ENCODE assay signal across 10 cellular contexts in the genomic region with DNA sequence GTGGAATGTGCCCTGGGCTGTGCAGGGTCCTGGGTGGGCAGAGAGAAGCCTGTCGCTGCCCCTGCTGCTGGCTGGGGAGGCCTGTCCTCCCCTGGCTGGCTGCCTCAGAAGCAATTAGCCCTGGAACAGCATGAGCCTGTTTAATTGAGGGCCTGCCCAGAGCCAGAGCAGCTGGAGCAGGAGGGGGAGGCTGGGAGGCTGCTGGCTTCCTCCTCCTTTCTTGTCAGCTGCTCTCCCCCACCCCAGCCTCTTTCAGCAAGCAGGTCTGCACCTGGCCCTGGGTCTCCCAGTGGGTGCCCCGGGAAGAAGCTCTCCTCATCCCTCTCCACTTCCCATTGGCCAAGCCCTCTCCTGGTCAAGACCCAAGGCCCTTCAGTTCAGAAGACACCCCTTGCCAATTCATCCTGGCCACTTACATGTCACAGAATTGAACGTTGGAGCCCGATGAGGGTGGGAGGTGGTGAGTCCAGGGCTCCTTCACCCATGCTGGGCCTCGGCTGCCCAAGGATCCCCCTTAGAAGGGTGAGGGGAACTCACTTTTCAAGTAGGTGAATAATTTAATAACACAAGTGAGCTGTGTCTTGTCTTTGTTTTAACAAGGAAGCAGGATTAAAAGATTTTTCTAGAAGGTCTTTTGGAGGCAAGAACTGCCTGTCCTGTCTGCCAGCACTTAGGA. TPM values are rescaled to one million over a fixed set of nuclear protein-coding genes. Genes with fewer than 3 reads are reported as not detected.
DNase-seq lines count a peak whose midpoint lies in the region; ATAC-seq and TF ChIP-seq lines count a peak whose summit lies in the region.
"Had no signal": no experiment of that assay in that cellular context is flagged by ENCODE, and none has a peak within 500 bp of the region (broad histone marks: within the 10 kb centered on the region; RNA-seq: fewer than 3 reads in every experiment).

No MANE protein-coding gene starts in this region.

- H3K9me3 Mint-ChIP-seq in activated T-helper 17 cell treated with anti-CD3 and anti-CD28 coated beads, Interleukin-2, amount 50 U/mL, for 72 hours = no peaks in the 10 kb centered on the region
- H3K9me3 Mint-ChIP-seq in mesothelial cell of epicardium (no peaks in the 10 kb centered on the region), CD14-positive monocyte (peaks cover 0 to 2% (median 0%) of the 10 kb centered on the region in 7 donors)
- H3K9me3 Mint-ChIP-seq in effector memory CD8-positive, alpha-beta T cell = no peaks in the 10 kb centered on the region

- peaks cover 39% of the 10 kb centered on the region for H3K36me3 Mint-ChIP-seq in activated T-helper 17 cell treated with anti-CD3 and anti-CD28 coated beads, Interleukin-2, amount 50 U/mL, for 72 hours (ENCODE audit: low read depth)
- H3K36me3 Mint-ChIP-seq in mesothelial cell of epicardium = peaks cover 24% of the 10 kb centered on the region
- H3K36me3 Mint-ChIP-seq in effector memory CD8-positive, alpha-beta T cell (ENCODE audit: insufficient read depth) = peaks cover 48% of the 10 kb centered on the region
- peaks cover 43 to 48% of the 10 kb centered on the region in 2 donors for H3K36me3 Mint-ChIP-seq in CD14-positive monocyte

- TF ChIP-seq CTCF in mesothelial cell of epicardium (IDR thresholded peaks at IDR 0.05; ENCODE audit: unreplicated experiment) (no peak), CD14-positive monocyte (IDR thresholded peaks at IDR 0.05) (no peak)

- H3K27ac Mint-ChIP-seq in activated T-helper 17 cell treated with anti-CD3 and anti-CD28 coated beads, Interleukin-2, amount 50 U/mL, for 72 hours = peak overlapping the region; percentile 69
- H3K27ac Mint-ChIP-seq in mesothelial cell of epicardium = peak overlapping the region; percentile 47
- H3K27ac Mint-ChIP-seq in effector memory CD8-positive, alpha-beta T cell = peak overlapping the region in 1 of 2 donors; percentile 90
- peak overlapping the region in 3 of 7 donors; percentile 38 to 64 (median 46) for H3K27ac Mint-ChIP-seq in CD14-positive monocyte

- ATAC-seq in activated T-helper 17 cell treated with anti-CD3 and anti-CD28 coated beads, Interleukin-2, amount 50 U/mL, for 72 hours (replicated peaks) = no peak
- no peak for ATAC-seq in GM21737 (IDR thresholded peaks at IDR 0.05; ENCODE audit: unreplicated experiment)
- no peak for ATAC-seq in effector memory CD8-positive, alpha-beta T cell (replicated peaks)
- ATAC-seq in HG03039 (IDR thresholded peaks at IDR 0.05; ENCODE audit: unreplicated experiment) = no peak

- DNase-seq in COLO668 (lab: John Stamatoyannopoulos, UW; ENCODE audit: unreplicated experiment) (peak; percentile 33), NCI-H2029 treated with DMSO at 0.1 percent for 48 hours (lab: John Stamatoyannopoulos, UW) (peak; percentile 3), mesothelial cell of epicardium (ENCODE audit: low spot score in 2 of 2, unreplicated experiment in 2 of 2) (no peak), CD14-positive monocyte (ENCODE audit: low spot score) (no peak)
- no peak for DNase-seq in effector memory CD8-positive, alpha-beta T cell

- H3K27me3 Mint-ChIP-seq in activated T-helper 17 cell treated with anti-CD3 and anti-CD28 coated beads, Interleukin-2, amount 50 U/mL, for 72 hours = no peaks in the 10 kb centered on the region
- H3K27me3 Mint-ChIP-seq in mesothelial cell of epicardium (ENCODE audit: low read depth) (no peaks in the 10 kb centered on the region), CD14-positive monocyte (ENCODE audit: low read depth in 3 of 3) (peaks cover 0 to 6% (median 5%) of the 10 kb centered on the region in 3 donors)
- H3K27me3 Mint-ChIP-seq in effector memory CD8-positive, alpha-beta T cell = peaks cover 0 to 13% of the 10 kb centered on the region in 2 donors

- H3K4me1 Mint-ChIP-seq in activated T-helper 17 cell treated with anti-CD3 and anti-CD28 coated beads, Interleukin-2, amount 50 U/mL, for 72 hours = peaks cover 17% of the 10 kb centered on the region
- H3K4me1 Mint-ChIP-seq in mesothelial cell of epicardium = peaks cover 16% of the 10 kb centered on the region
- peaks cover 6 to 12% of the 10 kb centered on the region in 2 donors for H3K4me1 Mint-ChIP-seq in effector memory CD8-positive, alpha-beta T cell (ENCODE audit: low read depth in 2 of 2)
- H3K4me1 Mint-ChIP-seq in CD14-positive monocyte = peaks cover 21% of the 10 kb centered on the region

- H3K4me3 Mint-ChIP-seq in activated T-helper 17 cell treated with anti-CD3 and anti-CD28 coated beads, Interleukin-2, amount 50 U/mL, for 72 hours = no peak overlapping the region
- H3K4me3 Mint-ChIP-seq in mesothelial cell of epicardium (no peak overlapping the region), CD14-positive monocyte (no peak overlapping the region)
- H3K4me3 Mint-ChIP-seq in effector memory CD8-positive, alpha-beta T cell = no peak overlapping the region

- intact Hi-C loops in CD14-positive monocyte (cut with micrococcal nuclease) = no loop called here

RNA-seq across cellular contexts. Expression of a gene that starts 13.2 kb away (rescaled TPM):
- total RNA-seq in activated T-helper 17 cell treated with anti-CD3 and anti-CD28 coated beads, Interleukin-2, amount 50 U/mL, for 72 hours = 100 to 1,000 TPM in 1 of 2 donors, 10 to 100 TPM in 1; 97.1 to 135 TPM
- total RNA-seq in mesothelial cell of epicardium = 133 to 141 TPM (median 134 TPM) in 3 replicates
- 100 to 1,000 TPM in 1 of 2 donors, 10 to 100 TPM in 1; 75.0 to 117 TPM for polyA plus RNA-seq in CD14-positive monocyte

RNA-seq across cellular contexts. Expression of a gene that starts 13.4 kb away (rescaled TPM):
- total RNA-seq in activated T-helper 17 cell treated with anti-CD3 and anti-CD28 coated beads, Interleukin-2, amount 50 U/mL, for 72 hours = under 1 TPM; 0.32 to 0.54 TPM
- 0.36 TPM in 1 of 3 replicates, not detected in the others for total RNA-seq in mesothelial cell of epicardium
- not detected for polyA plus RNA-seq in CD14-positive monocyte

RNA-seq across cellular contexts. Expression of a gene that starts 23.1 kb away (rescaled TPM):
- 10 to 100 TPM; 16.2 to 20.1 TPM for total RNA-seq in activated T-helper 17 cell treated with anti-CD3 and anti-CD28 coated beads, Interleukin-2, amount 50 U/mL, for 72 hours
- total RNA-seq in mesothelial cell of epicardium = 23.4 to 24.9 TPM (median 23.7 TPM) in 3 replicates
- polyA plus RNA-seq in CD14-positive monocyte = 10 to 100 TPM; 11.9 to 15.9 TPM

RNA-seq across cellular contexts. Expression of a gene that starts 35.0 kb away (rescaled TPM):
- 10 to 100 TPM; 18.5 to 27.5 TPM for total RNA-seq in activated T-helper 17 cell treated with anti-CD3 and anti-CD28 coated beads, Interleukin-2, amount 50 U/mL, for 72 hours
- total RNA-seq in mesothelial cell of epicardium = 169 to 186 TPM (median 177 TPM) in 3 replicates
- polyA plus RNA-seq in CD14-positive monocyte = 1 to 10 TPM; 1.5 to 6.3 TPM

RNA-seq across cellular contexts. Expression of a gene that starts 54.8 kb away (rescaled TPM):
- total RNA-seq in activated T-helper 17 cell treated with anti-CD3 and anti-CD28 coated beads, Interleukin-2, amount 50 U/mL, for 72 hours = 10 to 100 TPM in 1 of 2 donors, not detected in 1; 86.5 TPM
- total RNA-seq in mesothelial cell of epicardium = 48.8 to 54.2 TPM (median 52.3 TPM) in 3 replicates
- polyA plus RNA-seq in CD14-positive monocyte = 10 to 100 TPM; 13.5 to 27.7 TPM
- total RNA-seq: fibroblast of lung, M059J had no signal

Comparison
In these comparisons a context has a peak if more than half of its experiments do, and no peak if none do; other contexts are left out.
1. DNase-seq: peak in COLO668 (single experiment) and NCI-H2029 treated with DMSO at 0.1 percent for 48 hours (single experiment); none in mesothelial cell of epicardium (0 of 2), effector memory CD8-positive, alpha-beta T cell (0 of 3) and CD14-positive monocyte (single experiment).